ENCODE assay signal across 16 cellular contexts in genomic region chr16:13070268-13070667, GRCh38.
DNase-seq lines count a peak whose midpoint lies in the region; TF ChIP-seq lines count a peak whose summit lies in the region.
"Had no signal": no experiment of that assay in that cellular context is flagged by ENCODE, and none has a peak within 500 bp of the region (broad histone marks: within the 10 kb centered on the region; RNA-seq: fewer than 3 reads in every experiment).

No MANE protein-coding gene starts in this region.

- no peak overlapping the region for H3K27ac ChIP-seq in RWPE1
- H3K27ac ChIP-seq: C4-2B, cardiac muscle cell, PC-9, thyroid gland had no signal

- no peaks in the 10 kb centered on the region for H3K27me3 ChIP-seq in iPS-15b (ENCODE audit: control insufficient read depth, insufficient read depth, low read length)
- H3K27me3 ChIP-seq: cardiac muscle cell, MG63, thyroid gland had no signal

- peak overlapping the region; percentile 20 for H3K4me3 ChIP-seq in iPS-15b (ENCODE audit: low read depth, low read length)
- H3K4me3 ChIP-seq: cardiac muscle cell, MG63, PC-9, thyroid gland had no signal

- H3K9ac ChIP-seq in iPS-15b (ENCODE audit: low read depth, low read length): no peak overlapping the region

- peaks cover 9% of the 10 kb centered on the region for H3K4me1 ChIP-seq in iPS-15b (ENCODE audit: control insufficient read depth, insufficient read depth, low read length)
- H3K4me1 ChIP-seq: thyroid gland had no signal

- no peaks in the 10 kb centered on the region for H3K36me3 ChIP-seq in iPS-15b (ENCODE audit: control insufficient read depth, insufficient read depth, low read length)
- H3K36me3 ChIP-seq: cardiac muscle cell, MG63, thyroid gland had no signal

- intact Hi-C loops in posterior cingulate gyrus (cut with DNase I): no loop called here

- no peak for TF ChIP-seq CTCF in RWPE1 (conservative IDR thresholded peaks at IDR 0.05; ENCODE audit: low read depth)

- H3K9me3 ChIP-seq in iPS-15b (ENCODE audit: control insufficient read depth, insufficient read depth, low read length): no peaks in the 10 kb centered on the region
- H3K9me3 ChIP-seq: thyroid gland had no signal

- POLR2A ChIA-PET in RWPE1 (lab: Yijun Ruan, JAX; ENCODE audit: low non-redundant PET): no interaction called here

- DNase-seq in NCI-H1092 (lab: John Stamatoyannopoulos, UW) (peak; percentile 49), astrocyte of the hippocampus (ENCODE audit: low read depth, low spot score) (peak; percentile 30), posterior cingulate gyrus (peak; percentile 27 to 96 (median 76)), NCI-H2107 (lab: John Stamatoyannopoulos, UW) (no peak), NOMO-1 treated with dmso at 0.1 percent for 144 hours (lab: John Stamatoyannopoulos, UW; ENCODE audit: unreplicated experiment) (no peak), RWPE1 (ENCODE audit: low spot score) (no peak)
- DNase-seq: activated CD8-positive, alpha-beta memory T cell treated with anti-CD3 and anti-CD28 coated beads, Interleukin-2, amount 50 U/mL, for 48 hours; activated naive CD4-positive, alpha-beta T cell treated with anti-CD3 and anti-CD28 coated beads, Interleukin-2, amount 50 U/mL, for 16 hours; foreskin melanocyte; MG63; PC-9; stimulated activated CD4-positive, alpha-beta T cell treated with anti-CD3 and anti-CD28 coated beads, Interleukin-2, amount 100 ng/mL, for 48 hours had no signal

- CTCF ChIA-PET in RWPE1 (lab: Yijun Ruan, JAX): no interaction called here

Comparison
In these comparisons a context has a peak if more than half of its experiments do, and no peak if none do; other contexts are left out.
1. DNase-seq: peak in NCI-H1092 (single experiment), astrocyte of the hippocampus (single experiment) and posterior cingulate gyrus (10 of 10); none in NCI-H2107 (single experiment), NOMO-1 treated with dmso at 0.1 percent for 144 hours (single experiment) and RWPE1 (single experiment).